In genomic region chr6:149015224-149015876, GRCh38 we compare ENCODE assay signal across 19 cellular contexts.
DNase-seq lines count a peak whose midpoint lies in the region; ATAC-seq, FAIRE-seq and TF ChIP-seq lines count a peak whose summit lies in the region.
"Had no signal": no experiment of that assay in that cellular context is flagged by ENCODE, and none has a peak within 500 bp of the region (broad histone marks: within the 10 kb centered on the region; RNA-seq: fewer than 3 reads in every experiment).

No MANE protein-coding gene starts in this region.

- DNase-seq in ELR (ENCODE audit: low read depth), result peak; percentile 57
- DNase-seq in RWPE2 (ENCODE audit: low spot score), result no peak
- no peak for DNase-seq in endothelial cell of umbilical vein (ENCODE audit: low read depth, low spot score)
- DNase-seq in osteoblast (ENCODE audit: insufficient read length, low spot score, missing footprints), result peak; percentile 56
- DNase-seq in GDM1 (lab: John Stamatoyannopoulos, UW), result no peak
- no peak for DNase-seq in cerebellum (ENCODE audit: low spot score)
- DNase-seq in GM19239 (ENCODE audit: insufficient read length, low spot score), result no peak
- no peak for DNase-seq in RKO (ENCODE audit: low spot score)
- DNase-seq: activated CD4-positive, alpha-beta T cell treated with anti-CD3 and anti-CD28 coated beads for 36 hours; CD4-positive, CD25-positive, alpha-beta regulatory T cell; dorsolateral prefrontal cortex; left cardiac atrium; NCI-H1048; NCI-H2171 treated with DMSO at 0.1 percent for 48 hours; stimulated activated CD4-positive, alpha-beta T cell treated with anti-CD3 and anti-CD28 coated beads, Interleukin-4, amount 100 ng/mL, for 4 hours; stimulated activated naive B cell treated with anti-CD40 and anti-IgM and Interleukin-4, amounts not matched to agents 10 μg/mL and 1 μg/mL and 100 μg/mL, for 72 hours; T-cell had no signal

- dilution Hi-C loops in endothelial cell of umbilical vein (cut with MboI; ENCODE audit: extremely low pct_ligation_motif_present, low sequenced_read_pairs), result no loop called here

- no peak overlapping the region for H3K9ac ChIP-seq in endothelial cell of umbilical vein (replicated peaks; ENCODE audit: extremely low read depth, insufficient read depth, low read length)

- POLR2A ChIA-PET in endothelial cell of umbilical vein (lab: Charles Lee), result no interaction called here

- H2AFZ ChIP-seq in endothelial cell of umbilical vein (ENCODE audit: low read depth, low read length) (no peak overlapping the region), osteoblast (ENCODE audit: low read length) (peak overlapping the region; percentile 60)

- no peak for TF ChIP-seq POLR2A in endothelial cell of umbilical vein (IDR thresholded peaks at IDR 0.05; ENCODE audit: low read depth, low read length)

- intact Hi-C loops in endothelial cell of umbilical vein (cut with micrococcal nuclease), result no loop called here

- H3K9me3 ChIP-seq in RWPE2 (ENCODE audit: severe bottlenecking), result no peaks in the 10 kb centered on the region
- no peaks in the 10 kb centered on the region for H3K9me3 ChIP-seq in endothelial cell of umbilical vein (replicated peaks; ENCODE audit: control insufficient read depth, insufficient read depth, low read length)
- H3K9me3 ChIP-seq in osteoblast (ENCODE audit: low read depth, low read length), result no peaks in the 10 kb centered on the region
- H3K9me3 ChIP-seq: HAP-1 had no signal

- FAIRE-seq in endothelial cell of umbilical vein (lab: Jason Lieb, UNC) (no peak), GM19239 (lab: Jason Lieb, UNC) (no peak)
- FAIRE-seq: G401.6 had no signal

- CTCF ChIA-PET in endothelial cell of umbilical vein (lab: Charles Lee), result interaction anchor here (2.1 kb wide), 1 partner anchor 13 kb away, joined by 6 read pairs; no protein-coding TSS in a partner anchor

- H3K4me1 ChIP-seq in RWPE2 (ENCODE audit: insufficient read depth, poor library complexity, severe bottlenecking) (peaks cover 28% of the 10 kb centered on the region), endothelial cell of umbilical vein (ENCODE audit: control insufficient read depth, extremely low read depth, insufficient read depth, low read length) (no peaks in the 10 kb centered on the region), osteoblast (ENCODE audit: insufficient read depth, low read length) (peaks cover 33% of the 10 kb centered on the region)
- H3K4me1 ChIP-seq: HAP-1 had no signal

- H4K20me1 ChIP-seq in endothelial cell of umbilical vein (replicated peaks; ENCODE audit: control insufficient read depth, extremely low read depth, insufficient read depth, low read length), result no peaks in the 10 kb centered on the region
- no peaks in the 10 kb centered on the region for H4K20me1 ChIP-seq in osteoblast (ENCODE audit: insufficient read depth, low read length)

- peak overlapping the region; percentile 58 for H3K27ac ChIP-seq in RWPE2 (ENCODE audit: poor library complexity, severe bottlenecking)
- H3K27ac ChIP-seq in endothelial cell of umbilical vein (ENCODE audit: insufficient read depth, low read depth, low read length), result no peak overlapping the region
- H3K27ac ChIP-seq in osteoblast (ENCODE audit: low read depth, low read length), result peak overlapping the region; percentile 77

- H3K4me2 ChIP-seq in endothelial cell of umbilical vein (ENCODE audit: insufficient read depth, low read length) (no peak overlapping the region), osteoblast (ENCODE audit: insufficient read depth, low read length) (peak overlapping the region; percentile 35)

- peak; percentile 13; the same call in 1 of the 3 replicates for ATAC-seq in RWPE2 (ENCODE audit: low read depth)
- ATAC-seq: activated CD4-positive, alpha-beta T cell treated with anti-CD3 and anti-CD28 coated beads for 36 hours; stimulated activated naive B cell treated with anti-CD40 and anti-IgM and Interleukin-4, amounts not matched to agents 10 μg/mL and 1 μg/mL and 100 μg/mL, for 72 hours; T-cell had no signal

- H3K9me1 ChIP-seq in endothelial cell of umbilical vein (replicated peaks; ENCODE audit: control insufficient read depth, extremely low read depth, insufficient read depth, low read length), result no peaks in the 10 kb centered on the region

- H3K36me3 ChIP-seq in RWPE2 (ENCODE audit: low read depth), result no peaks in the 10 kb centered on the region
- H3K36me3 ChIP-seq in endothelial cell of umbilical vein (ENCODE audit: control insufficient read depth in 2 of 2, extremely low read depth in 1 of 2, insufficient read depth in 2 of 2, low read length in 2 of 2), result no peaks in the 10 kb centered on the region
- no peaks in the 10 kb centered on the region for H3K36me3 ChIP-seq in osteoblast (ENCODE audit: insufficient read depth, low read length)
- H3K36me3 ChIP-seq: HAP-1 had no signal

- H3K27me3 ChIP-seq in RWPE2 (ENCODE audit: insufficient read depth, poor library complexity, severe bottlenecking) (no peaks in the 10 kb centered on the region), endothelial cell of umbilical vein (ENCODE audit: control insufficient read depth in 2 of 2, insufficient read depth in 2 of 2, low read length in 2 of 2) (peaks cover 0 to 1% of the 10 kb centered on the region in 2 experiments), osteoblast (ENCODE audit: insufficient read depth, low read length) (no peaks in the 10 kb centered on the region)
- H3K27me3 ChIP-seq: dorsolateral prefrontal cortex had no signal

- no TSS peak for BruUV-seq in endothelial cell of umbilical vein (replicated peaks; lab: Mats Ljungman, UMichigan)

- H3K4me3 ChIP-seq in RWPE2 (ENCODE audit: severe bottlenecking) (no peak overlapping the region), endothelial cell of umbilical vein (replicated peaks in 1 of 3; ENCODE audit: insufficient read depth in 1 of 3, low read depth in 1 of 3, low read length in 3 of 3) (no peak overlapping the region), osteoblast (ENCODE audit: insufficient read depth, low read length) (no peak overlapping the region)
- H3K4me3 ChIP-seq: dorsolateral prefrontal cortex, HAP-1 had no signal

- TF ChIP-seq CTCF in RWPE2 (IDR thresholded peaks at IDR 0.05; ENCODE audit: poor library complexity, severe bottlenecking) (no peak), endothelial cell of umbilical vein (IDR thresholded peaks at IDR 0.05; ENCODE audit: extremely low read depth in 1 of 2, insufficient read depth in 1 of 2, low read depth in 1 of 2, low read length in 2 of 2) (no peak), osteoblast (IDR thresholded peaks at IDR 0.05; ENCODE audit: extremely low read depth, low read depth, low read length) (no peak)

- no peaks in the 10 kb centered on the region for H3K79me2 ChIP-seq in endothelial cell of umbilical vein (ENCODE audit: control insufficient read depth, insufficient read depth, low read length)
- H3K79me2 ChIP-seq in osteoblast (ENCODE audit: insufficient read depth, low read length), result no peaks in the 10 kb centered on the region

TF ChIP-seq in endothelial cell of umbilical vein, 7 proteins besides CTCF, POLR2A, EP300 and RAD21:
- TF ChIP-seq EZH2 (IDR thresholded peaks at IDR 0.05; ENCODE audit: borderline replicate concordance, low read depth, low read length, severe bottlenecking) (no peak), JUN (IDR thresholded peaks at IDR 0.05; ENCODE audit: borderline replicate concordance, insufficient read depth, insufficient read length, low read depth) (no peak), MYC (IDR thresholded peaks at IDR 0.05; ENCODE audit: low read depth, low read length) (no peak), GATA2 (IDR thresholded peaks at IDR 0.05; ENCODE audit: insufficient read depth, insufficient read length, low read depth, low read length) (no peak), MAX (IDR thresholded peaks at IDR 0.05; ENCODE audit: insufficient read depth, insufficient read length) (no peak), FOS (IDR thresholded peaks at IDR 0.05; ENCODE audit: borderline replicate concordance, insufficient read depth, low read length) (peak; percentile 28), POLR2AphosphoS5 (IDR thresholded peaks at IDR 0.05; ENCODE audit: insufficient read depth, low read depth, low read length) (no peak)

Comparison
In these comparisons a context has a peak if more than half of its experiments do, and no peak if none do; other contexts are left out.
1. DNase-seq: peak in ELR (single experiment) and osteoblast (single experiment); none in RWPE2 (single experiment), endothelial cell of umbilical vein (single experiment), GDM1 (single experiment), cerebellum (single experiment), GM19239 (single experiment) and RKO (single experiment).